7 cellular contexts compared by ENCODE assay signal in the genomic region with DNA sequence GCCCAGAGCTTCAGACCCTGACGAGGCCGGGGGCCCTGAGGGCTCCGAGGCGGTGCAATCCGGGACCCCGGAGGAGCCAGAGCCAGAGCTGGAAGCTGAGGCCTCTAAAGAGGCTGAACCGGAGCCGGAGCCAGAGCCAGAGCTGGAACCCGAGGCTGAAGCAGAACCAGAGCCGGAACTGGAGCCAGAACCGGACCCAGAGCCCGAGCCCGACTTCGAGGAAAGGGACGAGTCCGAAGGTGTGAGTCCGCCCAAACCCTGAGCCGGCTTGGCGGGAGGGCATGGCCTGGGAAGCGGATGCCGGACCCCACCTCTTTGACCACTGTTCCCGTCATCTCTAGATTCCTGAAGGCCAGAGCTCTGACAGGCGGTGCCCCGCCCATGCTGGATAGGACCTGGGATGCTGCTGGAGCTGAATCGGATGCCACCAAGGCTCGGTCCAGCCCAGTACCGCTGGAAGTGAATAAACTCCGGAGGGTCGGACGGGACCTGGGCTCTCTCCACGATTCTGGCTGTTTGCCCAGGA. TPM values are rescaled to one million over a fixed set of nuclear protein-coding genes. Genes with fewer than 3 reads are reported as not detected.
DNase-seq lines count a peak whose midpoint lies in the region; ATAC-seq and TF ChIP-seq lines count a peak whose summit lies in the region.
"Had no signal": no experiment of that assay in that cellular context is flagged by ENCODE, and none has a peak within 500 bp of the region (broad histone marks: within the 10 kb centered on the region; RNA-seq: fewer than 3 reads in every experiment).

No MANE protein-coding gene starts in this region.

- H3K4me2 ChIP-seq in BLaER1: peak overlapping the region; percentile 99

- POLR2A ChIA-PET in WTC11 (lab: Charles Lee): interaction anchor here (1.1 to 1.6 kb wide), 4 partner anchors 10 to 52 kb away, joined by 3 to 6 read pairs (median 4); a partner anchor contains a TSS

- H3K36me3 ChIP-seq in BLaER1 (peaks cover 11% of the 10 kb centered on the region; the same call in 1 of the 2 replicates), lung (ENCODE audit: control insufficient read depth in 2 of 2, insufficient read depth in 2 of 2, low read length in 2 of 2) (peaks cover 0 to 1% of the 10 kb centered on the region in 2 donors), aorta (ENCODE audit: control insufficient read depth in 1 of 2, insufficient read depth in 2 of 2, low read length in 1 of 2) (no peaks in the 10 kb centered on the region)

- peak overlapping the region; percentile 85 for H3K27ac ChIP-seq in BLaER1
- H3K27ac ChIP-seq in lung (ENCODE audit: low read depth in 1 of 2, low read length in 1 of 2): peak overlapping the region; percentile 82 to 89
- H3K27ac ChIP-seq in aorta (ENCODE audit: low read depth in 1 of 2, low read length in 2 of 2): peak overlapping the region in 1 of 2 donors; percentile 41

- H4K20me1 ChIP-seq in BLaER1: peaks cover 33% of the 10 kb centered on the region

- peaks cover 76% of the 10 kb centered on the region for H3K4me1 ChIP-seq in BLaER1
- peaks cover 0 to 27% of the 10 kb centered on the region in 2 donors for H3K4me1 ChIP-seq in lung (ENCODE audit: control insufficient read depth in 2 of 2, insufficient read depth in 2 of 2, low read length in 2 of 2)
- H3K4me1 ChIP-seq in aorta (ENCODE audit: control insufficient read depth in 1 of 2, insufficient read depth in 2 of 2, low read length in 2 of 2): no peaks in the 10 kb centered on the region

- H3K9me3 ChIP-seq in BLaER1 (no peaks in the 10 kb centered on the region), lung (ENCODE audit: control insufficient read depth in 2 of 2, insufficient read depth in 1 of 2, low read length in 1 of 2) (no peaks in the 10 kb centered on the region), aorta (ENCODE audit: control insufficient read depth, low read length) (no peaks in the 10 kb centered on the region)

- H3K27me3 ChIP-seq in BLaER1 (peaks cover 18% of the 10 kb centered on the region), lung (ENCODE audit: control insufficient read depth, insufficient read depth) (no peaks in the 10 kb centered on the region), aorta (ENCODE audit: control insufficient read depth in 1 of 2, insufficient read depth in 2 of 2, low read length in 1 of 2) (peaks cover 0 to 2% of the 10 kb centered on the region in 2 donors)

- DNase-seq in WTC11 (ENCODE audit: low spot score) (no peak), lung (ENCODE audit: low spot score) (no peak), DMS153 treated with DMSO at 0.1 percent for 48 hours (lab: John Stamatoyannopoulos, UW; ENCODE audit: unreplicated experiment) (no peak), DMS79 treated with DMSO at 0.1 percent for 48 hours (lab: John Stamatoyannopoulos, UW) (no peak), aorta (no peak)

- WGBS in lung, 2 donors: 34 to 54% methylated on average over 31 of the region's 31 CpGs
- WGBS in aorta, 2 donors: 61 to 65% methylated on average over 28 to 31 of the region's 31 CpGs

- H3K4me3 Mint-ChIP-seq in WTC11: peak overlapping the region; percentile 37

- H3K9me3 Mint-ChIP-seq in WTC11: no peaks in the 10 kb centered on the region

- H3K27ac Mint-ChIP-seq in WTC11: no peak overlapping the region

- H3K27me3 Mint-ChIP-seq in WTC11 (ENCODE audit: low read depth): peaks cover 81% of the 10 kb centered on the region

- TF ChIP-seq CTCF in WTC11 (IDR thresholded peaks at IDR 0.05): no peak
- TF ChIP-seq CTCF in lung (IDR thresholded peaks at IDR 0.05; ENCODE audit: control extremely low read depth, extremely low read depth): no peak

- peak overlapping the region; percentile 78 for H3K9ac ChIP-seq in BLaER1

- intact Hi-C loops in aorta (cut with DNase I): no loop called here

- H3K36me3 Mint-ChIP-seq in WTC11: peaks cover 3% of the 10 kb centered on the region; the same call in 1 of the 2 replicates

- H3K4me1 Mint-ChIP-seq in WTC11: peaks cover 34% of the 10 kb centered on the region

- CTCF ChIA-PET in WTC11 (lab: Charles Lee): interaction anchor here (0.5 to 15.6 kb wide), 11 partner anchors 9 to 691 kb away, joined by 3 to 386 read pairs (median 4); a partner anchor contains a TSS

- no peak for ATAC-seq in WTC11
- ATAC-seq in lung (ENCODE audit: insufficient read depth, low FRiP score): no peak
- ATAC-seq in aorta (ENCODE audit: low FRiP score): no peak

- H3K4me3 ChIP-seq in BLaER1: peak overlapping the region; percentile 71
- no peak overlapping the region for H3K4me3 ChIP-seq in lung
- no peak overlapping the region for H3K4me3 ChIP-seq in aorta (ENCODE audit: low read length in 2 of 2)

TF ChIP-seq in WTC11, 78 proteins besides CTCF, POLR2A, EP300 and RAD21:
- TF ChIP-seq ZNF317 (CRISPR knock-in tag; IDR thresholded peaks at IDR 0.05; ENCODE audit: borderline replicate concordance, low read depth) (no peak), HMGA2 (CRISPR knock-in tag; IDR thresholded peaks at IDR 0.05) (no peak), SP1 (CRISPR knock-in tag; conservative IDR thresholded peaks at IDR 0.05) (0 out of 2 replicates have a peak, but pooled peaks have one; percentile 2)
- TF ChIP-seq, protein P1, sequence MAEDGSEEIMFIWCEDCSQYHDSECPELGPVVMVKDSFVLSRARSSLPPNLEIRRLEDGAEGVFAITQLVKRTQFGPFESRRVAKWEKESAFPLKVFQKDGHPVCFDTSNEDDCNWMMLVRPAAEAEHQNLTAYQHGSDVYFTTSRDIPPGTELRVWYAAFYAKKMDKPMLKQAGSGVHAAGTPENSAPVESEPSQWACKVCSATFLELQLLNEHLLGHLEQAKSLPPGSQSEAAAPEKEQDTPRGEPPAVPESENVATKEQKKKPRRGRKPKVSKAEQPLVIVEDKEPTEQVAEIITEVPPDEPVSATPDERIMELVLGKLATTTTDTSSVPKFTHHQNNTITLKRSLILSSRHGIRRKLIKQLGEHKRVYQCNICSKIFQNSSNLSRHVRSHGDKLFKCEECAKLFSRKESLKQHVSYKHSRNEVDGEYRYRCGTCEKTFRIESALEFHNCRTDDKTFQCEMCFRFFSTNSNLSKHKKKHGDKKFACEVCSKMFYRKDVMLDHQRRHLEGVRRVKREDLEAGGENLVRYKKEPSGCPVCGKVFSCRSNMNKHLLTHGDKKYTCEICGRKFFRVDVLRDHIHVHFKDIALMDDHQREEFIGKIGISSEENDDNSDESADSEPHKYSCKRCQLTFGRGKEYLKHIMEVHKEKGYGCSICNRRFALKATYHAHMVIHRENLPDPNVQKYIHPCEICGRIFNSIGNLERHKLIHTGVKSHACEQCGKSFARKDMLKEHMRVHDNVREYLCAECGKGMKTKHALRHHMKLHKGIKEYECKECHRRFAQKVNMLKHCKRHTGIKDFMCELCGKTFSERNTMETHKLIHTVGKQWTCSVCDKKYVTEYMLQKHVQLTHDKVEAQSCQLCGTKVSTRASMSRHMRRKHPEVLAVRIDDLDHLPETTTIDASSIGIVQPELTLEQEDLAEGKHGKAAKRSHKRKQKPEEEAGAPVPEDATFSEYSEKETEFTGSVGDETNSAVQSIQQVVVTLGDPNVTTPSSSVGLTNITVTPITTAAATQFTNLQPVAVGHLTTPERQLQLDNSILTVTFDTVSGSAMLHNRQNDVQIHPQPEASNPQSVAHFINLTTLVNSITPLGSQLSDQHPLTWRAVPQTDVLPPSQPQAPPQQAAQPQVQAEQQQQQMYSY (CRISPR knock-in tag; IDR thresholded peaks at IDR 0.05): peak; percentile 49; the same call in 1 of the 2 replicates
- TF ChIP-seq, protein P2, sequence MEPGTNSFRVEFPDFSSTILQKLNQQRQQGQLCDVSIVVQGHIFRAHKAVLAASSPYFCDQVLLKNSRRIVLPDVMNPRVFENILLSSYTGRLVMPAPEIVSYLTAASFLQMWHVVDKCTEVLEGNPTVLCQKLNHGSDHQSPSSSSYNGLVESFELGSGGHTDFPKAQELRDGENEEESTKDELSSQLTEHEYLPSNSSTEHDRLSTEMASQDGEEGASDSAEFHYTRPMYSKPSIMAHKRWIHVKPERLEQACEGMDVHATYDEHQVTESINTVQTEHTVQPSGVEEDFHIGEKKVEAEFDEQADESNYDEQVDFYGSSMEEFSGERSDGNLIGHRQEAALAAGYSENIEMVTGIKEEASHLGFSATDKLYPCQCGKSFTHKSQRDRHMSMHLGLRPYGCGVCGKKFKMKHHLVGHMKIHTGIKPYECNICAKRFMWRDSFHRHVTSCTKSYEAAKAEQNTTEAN (CRISPR knock-in tag; IDR thresholded peaks at IDR 0.05): 0 out of 2 replicates have a peak, but pooled peaks have one; percentile 23
- TF ChIP-seq, protein P3, sequence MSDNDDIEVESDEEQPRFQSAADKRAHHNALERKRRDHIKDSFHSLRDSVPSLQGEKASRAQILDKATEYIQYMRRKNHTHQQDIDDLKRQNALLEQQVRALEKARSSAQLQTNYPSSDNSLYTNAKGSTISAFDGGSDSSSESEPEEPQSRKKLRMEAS (CRISPR knock-in tag; IDR thresholded peaks at IDR 0.05): no peak

RNA-seq across cellular contexts. Expression of a gene that starts 4.4 kb away (rescaled TPM):
- 8.5 to 10.6 TPM (median 9.7 TPM) in 3 replicates for total RNA-seq in WTC11 (2021)
- total RNA-seq in lung: 10 to 100 TPM; 25.3 to 51.9 TPM
- polyA plus RNA-seq in lung: 10 to 100 TPM; 35.5 to 46.8 TPM
- total RNA-seq in aorta: 10 to 100 TPM; 24.4 to 47.2 TPM
- 100 to 1,000 TPM in 1 of 2 donors, 10 to 100 TPM in 1; 67.5 to 122 TPM for polyA plus RNA-seq in aorta
- polyA plus RNA-seq: IgD-negative memory B cell had no signal

RNA-seq across cellular contexts. Expression of a gene that starts 9.0 kb away (rescaled TPM):
- total RNA-seq in WTC11 (2021) (40.8 to 54.3 TPM (median 50.5 TPM) in 3 replicates), lung (10 to 100 TPM; 33.1 to 41.8 TPM), aorta (10 to 100 TPM; 18.1 to 33.8 TPM)
- polyA plus RNA-seq in lung (10 to 100 TPM; 18.5 to 18.8 TPM), aorta (10 to 100 TPM in 1 of 2 donors, 1 to 10 TPM in 1; 3.0 to 45.7 TPM)

RNA-seq across cellular contexts. Expression of a gene that starts 10.2 kb away (rescaled TPM):
- total RNA-seq in WTC11 (2021) (2.2 to 2.5 TPM (median 2.3 TPM) in 3 replicates), lung (10 to 100 TPM in 1 of 2 donors, 1 to 10 TPM in 1; 5.1 to 28.9 TPM), aorta (100 to 1,000 TPM in 1 of 2 donors, 10 to 100 TPM in 1; 22.2 to 101 TPM)
- polyA plus RNA-seq in lung (10 to 100 TPM; 13.1 to 62.5 TPM), aorta (100 to 1,000 TPM in 1 of 2 donors, 10 to 100 TPM in 1; 25.0 to 133 TPM)
- polyA plus RNA-seq: IgD-negative memory B cell had no signal

RNA-seq across cellular contexts. Expression of a gene that starts 15.0 kb away (rescaled TPM):
- total RNA-seq in WTC11 (2021) (1.1 to 1.2 TPM (median 1.1 TPM) in 3 replicates), lung (10 to 100 TPM in 1 of 2 donors, 1 to 10 TPM in 1; 3.6 to 30.9 TPM), aorta (10 to 100 TPM in 1 of 2 donors, 1 to 10 TPM in 1; 7.3 to 20.8 TPM)
- polyA plus RNA-seq in lung (10 to 100 TPM; 18.9 to 30.3 TPM), aorta (10 to 100 TPM in 1 of 2 donors, 1 to 10 TPM in 1; 1.1 to 32.1 TPM)

RNA-seq across cellular contexts. Expression of a gene that starts 15.1 kb away (rescaled TPM):
- total RNA-seq in WTC11 (2021) (1.4 to 2.1 TPM (median 1.7 TPM) in 3 replicates), lung (10 to 100 TPM; 12.4 to 36.1 TPM), aorta (10 to 100 TPM; 17.1 to 24.3 TPM)
- polyA plus RNA-seq in lung (10 to 100 TPM; 17.5 to 37.2 TPM), aorta (10 to 100 TPM; 15.7 to 45.2 TPM)
